ENCODE assay signal across 8 cellular contexts in the genomic region with DNA sequence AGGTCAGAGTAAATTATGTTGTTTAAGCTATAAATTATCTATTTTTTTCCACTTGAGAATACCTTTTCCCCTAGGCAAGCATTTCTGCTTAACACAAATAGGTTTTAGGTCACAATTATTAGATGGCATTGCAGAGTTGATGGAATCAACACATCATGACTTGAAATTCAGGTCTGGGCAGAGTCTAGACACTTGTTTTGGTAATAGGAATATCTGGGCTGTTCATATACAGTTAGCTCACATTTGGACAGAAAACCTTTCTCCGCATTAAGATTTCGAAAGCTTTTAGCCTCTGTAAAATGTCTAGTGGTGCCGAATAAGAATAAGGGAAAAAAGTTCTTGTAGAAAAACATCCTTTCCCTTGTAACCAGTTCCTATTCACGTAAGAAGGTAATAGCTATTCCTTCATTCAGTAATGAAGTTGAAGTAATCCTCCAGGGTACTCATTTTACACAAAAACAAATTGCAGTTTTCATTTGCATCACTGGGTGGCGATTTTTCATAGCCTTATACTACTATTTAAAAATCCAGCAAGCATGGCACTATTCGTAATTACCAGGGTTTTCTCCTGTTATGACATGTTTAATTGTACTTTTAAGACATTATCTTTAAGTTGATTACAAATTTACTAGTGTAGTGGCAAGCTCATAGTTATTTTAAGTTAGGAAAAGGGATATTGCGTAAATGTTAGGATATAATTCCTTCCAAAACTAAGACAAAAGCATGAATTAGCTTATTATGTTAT. TPM values are rescaled to one million over a fixed set of nuclear protein-coding genes. Genes with fewer than 3 reads are reported as not detected.
DNase-seq lines count a peak whose midpoint lies in the region; ATAC-seq lines count a peak whose summit lies in the region.

No MANE protein-coding gene starts in this region.

- H3K9me3 Mint-ChIP-seq in activated naive CD4-positive, alpha-beta T cell treated with anti-CD3 and anti-CD28 coated beads, Interleukin-2, amount 10 ng/mL, durations not matched to agents 7 days and 5 days, result peaks cover 6% of the 10 kb centered on the region

- no peaks in the 10 kb centered on the region for H3K27me3 Mint-ChIP-seq in activated naive CD4-positive, alpha-beta T cell treated with anti-CD3 and anti-CD28 coated beads, Interleukin-2, amount 10 ng/mL, durations not matched to agents 7 days and 5 days

- H3K4me1 Mint-ChIP-seq in activated naive CD4-positive, alpha-beta T cell treated with anti-CD3 and anti-CD28 coated beads, Interleukin-2, amount 10 ng/mL, durations not matched to agents 7 days and 5 days, result peaks cover 18% of the 10 kb centered on the region

- in situ Hi-C loops in Caki2 (cut with HindIII; ENCODE audit: low pct_unique_long_range_greater_than_20kb, low sequenced_read_pairs), result no loop called here

- H3K4me3 Mint-ChIP-seq in activated naive CD4-positive, alpha-beta T cell treated with anti-CD3 and anti-CD28 coated beads, Interleukin-2, amount 10 ng/mL, durations not matched to agents 7 days and 5 days, result no peak overlapping the region

- H3K27ac Mint-ChIP-seq in activated naive CD4-positive, alpha-beta T cell treated with anti-CD3 and anti-CD28 coated beads, Interleukin-2, amount 10 ng/mL, durations not matched to agents 7 days and 5 days, result no peak overlapping the region

- CTCF ChIA-PET in activated naive CD4-positive, alpha-beta T cell treated with anti-CD3 and anti-CD28 coated beads, Interleukin-2, amount 10 ng/mL, durations not matched to agents 7 days and 5 days (lab: Charles Lee), result interaction anchor here (0.6 to 3.1 kb wide), 45 partner anchors 10 to 615 kb away, joined by 3 to 62 read pairs (median 4); partner anchors contain the start of gene GLCCI1

- peak; percentile 41 for DNase-seq in Caki2 (ENCODE audit: low read depth)
- peak; percentile 47 for DNase-seq in NCI-H526 treated with DMSO at 0.1 percent for 48 hours (lab: John Stamatoyannopoulos, UW)
- DNase-seq in activated naive CD4-positive, alpha-beta T cell treated with anti-CD3 and anti-CD28 coated beads, Interleukin-2, amount 10 ng/mL, durations not matched to agents 7 days and 5 days, result peak; percentile 53
- peak; percentile 57 for DNase-seq in glomerular visceral epithelial cell (ENCODE audit: extremely low spot score)
- DNase-seq in pulmonary artery endothelial cell (ENCODE audit: low read depth, low spot score), result peak; percentile 11

- H3K36me3 Mint-ChIP-seq in activated naive CD4-positive, alpha-beta T cell treated with anti-CD3 and anti-CD28 coated beads, Interleukin-2, amount 10 ng/mL, durations not matched to agents 7 days and 5 days, result peaks cover 10% of the 10 kb centered on the region

- peak; percentile 73 for ATAC-seq in GM19043 (IDR thresholded peaks at IDR 0.05; ENCODE audit: low read depth, unreplicated experiment)
- peak; percentile 83 for ATAC-seq in HG03469 (IDR thresholded peaks at IDR 0.05; ENCODE audit: unreplicated experiment)
- no peak for ATAC-seq in GM21515 (IDR thresholded peaks at IDR 0.05; ENCODE audit: unreplicated experiment)

RNA-seq across cellular contexts. Expression of gene RPA3, which starts 37.0 kb away (rescaled TPM):
- 78.6 and 92.9 TPM in 2 replicates for total RNA-seq in Caki2 (2014; rRNA removed; shearing (Covaris generic); ENCODE audit: low replicate concordance)
- 23.5 and 28.0 TPM in 2 replicates for total RNA-seq in pulmonary artery endothelial cell

RNA-seq across cellular contexts. Expression of gene UMAD1, which starts 40.8 kb away (rescaled TPM):
- 19.9 and 20.9 TPM in 2 replicates for total RNA-seq in Caki2 (2014; rRNA removed; shearing (Covaris generic); ENCODE audit: low replicate concordance)
- 4.6 and 5.5 TPM in 2 replicates for total RNA-seq in pulmonary artery endothelial cell
